Comparison of ENCODE assay signal across 1 cellular context in genomic region chr7:44068054-44068453, GRCh38.
TF ChIP-seq lines count a peak whose summit lies in the region.

No MANE protein-coding gene starts in this region.

TF ChIP-seq in GM12878, 131 proteins besides CTCF, POLR2A, EP300 and RAD21 (continued from another document):
- TF ChIP-seq ZBTB11 (CRISPR knock-in tag; IDR thresholded peaks at IDR 0.05) (no peak), MYC (IDR thresholded peaks at IDR 0.05; ENCODE audit: insufficient read depth, insufficient read length, insufficient replicate concordance, low read length, severe bottlenecking) (no peak), STAT3 (IDR thresholded peaks at IDR 0.05; ENCODE audit: low read depth, low read length) (no peak), FOXM1 (IDR thresholded peaks at IDR 0.05; ENCODE audit: low read depth, low read length) (no peak), CHD1 (IDR thresholded peaks at IDR 0.05; ENCODE audit: low read depth, low read length) (no peak), RB1 (IDR thresholded peaks at IDR 0.05; ENCODE audit: borderline replicate concordance) (no peak), SRF (IDR thresholded peaks at IDR 0.05; ENCODE audit: low read depth in 2 of 2, low read length in 2 of 2) (no peak), SPI1 (IDR thresholded peaks at IDR 0.05; ENCODE audit: borderline replicate concordance, insufficient read depth, low read depth, low read length) (no peak)
